In the genomic region with DNA sequence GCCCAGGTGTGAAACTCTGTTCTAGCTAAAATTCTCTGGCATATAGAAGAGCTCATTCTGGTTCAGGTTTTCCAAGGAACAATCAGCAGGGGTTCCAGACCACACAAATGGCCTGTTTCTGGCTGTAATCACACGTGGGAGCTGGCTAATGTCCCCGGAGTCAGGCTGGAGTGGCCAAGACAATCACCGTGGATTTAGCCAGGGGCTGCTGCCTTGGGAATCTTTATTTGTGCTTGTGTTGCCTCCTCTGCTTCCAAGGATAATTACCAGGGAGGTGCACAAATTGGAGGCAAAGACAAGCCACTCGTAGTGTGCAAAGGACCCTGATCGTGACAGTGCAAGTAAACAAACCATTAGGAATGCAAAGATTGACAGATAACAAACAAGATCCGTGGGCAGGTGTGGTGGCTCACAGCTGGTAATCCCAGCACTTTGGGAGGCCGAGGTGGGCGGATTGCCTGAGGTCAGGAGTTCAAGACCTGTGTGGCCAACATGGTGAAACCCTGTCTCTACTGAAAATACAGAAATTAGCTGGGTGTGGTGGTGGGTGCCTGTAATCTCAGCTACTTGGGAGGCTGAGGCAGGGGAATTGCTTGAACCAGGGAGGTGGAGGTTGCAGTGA, we compare ENCODE assay signal across 1 cellular context.
TF ChIP-seq lines count a peak whose summit lies in the region.

No MANE protein-coding gene starts in this region.

TF ChIP-seq in H1, 55 proteins besides CTCF, POLR2A, EP300 and RAD21 (continued from another document):
- TF ChIP-seq CEBPB (IDR thresholded peaks at IDR 0.05; ENCODE audit: low read depth, low read length) (no peak), FOSL1 (IDR thresholded peaks at IDR 0.05; ENCODE audit: insufficient read depth, low read depth, low read length) (no peak), SIX5 (IDR thresholded peaks at IDR 0.05; ENCODE audit: low read depth, low read length) (no peak)
